ENCODE assay signal across 1 cellular context in genomic region chr10:124741922-124742417, GRCh38.
TF ChIP-seq lines count a peak whose summit lies in the region.

No MANE protein-coding gene starts in this region.

TF ChIP-seq in GM12878, 131 proteins besides CTCF, POLR2A, EP300 and RAD21:
- no peak for TF ChIP-seq ZNF24 (IDR thresholded peaks at IDR 0.05)
- TF ChIP-seq CBFB (IDR thresholded peaks at IDR 0.05; ENCODE audit: low read depth), result no peak
- TF ChIP-seq, protein P1, sequence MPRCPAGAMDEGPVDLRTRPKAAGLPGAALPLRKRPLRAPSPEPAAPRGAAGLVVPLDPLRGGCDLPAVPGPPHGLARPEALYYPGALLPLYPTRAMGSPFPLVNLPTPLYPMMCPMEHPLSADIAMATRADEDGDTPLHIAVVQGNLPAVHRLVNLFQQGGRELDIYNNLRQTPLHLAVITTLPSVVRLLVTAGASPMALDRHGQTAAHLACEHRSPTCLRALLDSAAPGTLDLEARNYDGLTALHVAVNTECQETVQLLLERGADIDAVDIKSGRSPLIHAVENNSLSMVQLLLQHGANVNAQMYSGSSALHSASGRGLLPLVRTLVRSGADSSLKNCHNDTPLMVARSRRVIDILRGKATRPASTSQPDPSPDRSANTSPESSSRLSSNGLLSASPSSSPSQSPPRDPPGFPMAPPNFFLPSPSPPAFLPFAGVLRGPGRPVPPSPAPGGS (IDR thresholded peaks at IDR 0.05; ENCODE audit: borderline replicate concordance, insufficient read depth, low read depth, low read length, poor library complexity, severe bottlenecking), result no peak
- TF ChIP-seq RBBP5 (conservative IDR thresholded peaks at IDR 0.05), result no peak
- TF ChIP-seq TBL1XR1 (IDR thresholded peaks at IDR 0.05; ENCODE audit: low read depth, low read length), result no peak
- no peak for TF ChIP-seq ZBED1 (IDR thresholded peaks at IDR 0.05; ENCODE audit: borderline replicate concordance)
- no peak for TF ChIP-seq YY1 (IDR thresholded peaks at IDR 0.05; ENCODE audit: low read depth, low read length)
- no peak for TF ChIP-seq STAT3 (IDR thresholded peaks at IDR 0.05; ENCODE audit: low read depth, low read length)
- TF ChIP-seq, protein P2, sequence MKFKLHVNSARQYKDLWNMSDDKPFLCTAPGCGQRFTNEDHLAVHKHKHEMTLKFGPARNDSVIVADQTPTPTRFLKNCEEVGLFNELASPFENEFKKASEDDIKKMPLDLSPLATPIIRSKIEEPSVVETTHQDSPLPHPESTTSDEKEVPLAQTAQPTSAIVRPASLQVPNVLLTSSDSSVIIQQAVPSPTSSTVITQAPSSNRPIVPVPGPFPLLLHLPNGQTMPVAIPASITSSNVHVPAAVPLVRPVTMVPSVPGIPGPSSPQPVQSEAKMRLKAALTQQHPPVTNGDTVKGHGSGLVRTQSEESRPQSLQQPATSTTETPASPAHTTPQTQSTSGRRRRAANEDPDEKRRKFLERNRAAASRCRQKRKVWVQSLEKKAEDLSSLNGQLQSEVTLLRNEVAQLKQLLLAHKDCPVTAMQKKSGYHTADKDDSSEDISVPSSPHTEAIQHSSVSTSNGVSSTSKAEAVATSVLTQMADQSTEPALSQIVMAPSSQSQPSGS (IDR thresholded peaks at IDR 0.05; ENCODE audit: low read length), result no peak
- no peak for TF ChIP-seq MTA3 (IDR thresholded peaks at IDR 0.05; ENCODE audit: borderline replicate concordance, low read length)
- TF ChIP-seq ZBTB33 (IDR thresholded peaks at IDR 0.05), result no peak
- no peak for TF ChIP-seq ZNF622 (IDR thresholded peaks at IDR 0.05)
- TF ChIP-seq, protein P3, sequence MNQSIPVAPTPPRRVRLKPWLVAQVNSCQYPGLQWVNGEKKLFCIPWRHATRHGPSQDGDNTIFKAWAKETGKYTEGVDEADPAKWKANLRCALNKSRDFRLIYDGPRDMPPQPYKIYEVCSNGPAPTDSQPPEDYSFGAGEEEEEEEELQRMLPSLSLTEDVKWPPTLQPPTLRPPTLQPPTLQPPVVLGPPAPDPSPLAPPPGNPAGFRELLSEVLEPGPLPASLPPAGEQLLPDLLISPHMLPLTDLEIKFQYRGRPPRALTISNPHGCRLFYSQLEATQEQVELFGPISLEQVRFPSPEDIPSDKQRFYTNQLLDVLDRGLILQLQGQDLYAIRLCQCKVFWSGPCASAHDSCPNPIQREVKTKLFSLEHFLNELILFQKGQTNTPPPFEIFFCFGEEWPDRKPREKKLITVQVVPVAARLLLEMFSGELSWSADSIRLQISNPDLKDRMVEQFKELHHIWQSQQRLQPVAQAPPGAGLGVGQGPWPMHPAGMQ (IDR thresholded peaks at IDR 0.05; ENCODE audit: borderline replicate concordance), result no peak
- no peak for TF ChIP-seq GATAD2B (conservative IDR thresholded peaks at IDR 0.05; ENCODE audit: low read depth)
- TF ChIP-seq HDAC2 (IDR thresholded peaks at IDR 0.05), result no peak
- no peak for TF ChIP-seq BACH1 (IDR thresholded peaks at IDR 0.05; ENCODE audit: borderline replicate concordance)
- no peak for TF ChIP-seq MEF2B (IDR thresholded peaks at IDR 0.05; ENCODE audit: partially characterized antibody, poor library complexity, severe bottlenecking)
- no peak for TF ChIP-seq MEF2A (IDR thresholded peaks at IDR 0.05; ENCODE audit: insufficient read depth, low read depth, low read length)
- no peak for TF ChIP-seq WRNIP1 (IDR thresholded peaks at IDR 0.05; ENCODE audit: borderline replicate concordance, low read depth, low read length)
TF ChIP-seq in GM12878: peak in this region for 0.
